Comparison of ENCODE assay signal across 11 cellular contexts in genomic region chr1:111191496-111191895, GRCh38. TPM values are rescaled to one million over a fixed set of nuclear protein-coding genes. Genes with fewer than 3 reads are reported as not detected.
DNase-seq lines count a peak whose midpoint lies in the region; ATAC-seq and TF ChIP-seq lines count a peak whose summit lies in the region.
"Had no signal": no experiment of that assay in that cellular context is flagged by ENCODE, and none has a peak within 500 bp of the region (broad histone marks: within the 10 kb centered on the region; RNA-seq: fewer than 3 reads in every experiment).

No MANE protein-coding gene starts in this region.

- H3K27me3 Mint-ChIP-seq in activated CD4-positive, alpha-beta T cell treated with anti-CD3 and anti-CD28 coated beads for 36 hours, result no peaks in the 10 kb centered on the region
- H3K27me3 Mint-ChIP-seq in activated B cell treated with CpG ODN at 0.5 μM for 24 hours, result no peaks in the 10 kb centered on the region

- DNase-seq in activated CD4-positive, alpha-beta T cell treated with anti-CD3 and anti-CD28 coated beads for 36 hours, result no peak
- no peak for DNase-seq in activated CD4-positive, alpha-beta T cell treated with anti-CD3 and anti-CD28 coated beads, Interleukin-2, amount 50 U/mL, for 1 hour
- DNase-seq in activated B cell treated with CpG ODN at 0.5 μM for 24 hours (no peak), fibroblast of mammary gland (ENCODE audit: low read depth) (peak; percentile 68), stromal cell of bone marrow (ENCODE audit: low read depth) (peak; percentile 58), LoVo (ENCODE audit: low spot score) (no peak)

- TF ChIP-seq CTCF in activated B cell treated with CpG ODN at 0.5 μM for 24 hours (IDR thresholded peaks at IDR 0.05), result no peak
- TF ChIP-seq CTCF in fibroblast of mammary gland (conservative IDR thresholded peaks at IDR 0.05; ENCODE audit: control insufficient read depth, insufficient read depth, low read depth, low read length), result no peak

- POLR2A ChIA-PET in activated CD4-positive, alpha-beta T cell treated with anti-CD3 and anti-CD28 coated beads for 36 hours (lab: Charles Lee), result interaction anchor here (1.5 kb wide), 1 partner anchor 9 kb away, joined by 5 read pairs; the partner anchor contains the start of gene DENND2D
- POLR2A ChIA-PET in activated B cell treated with CpG ODN at 0.5 μM for 24 hours (lab: Charles Lee), result interaction anchor here (0.8 to 4.1 kb wide), 5 partner anchors 12 to 64 kb away, joined by 3 to 37 read pairs (median 22); partner anchors contain the start of genes CEPT1 and DRAM2

- no peak overlapping the region for H3K4me3 Mint-ChIP-seq in activated CD4-positive, alpha-beta T cell treated with anti-CD3 and anti-CD28 coated beads for 36 hours
- no peak overlapping the region for H3K4me3 Mint-ChIP-seq in activated B cell treated with CpG ODN at 0.5 μM for 24 hours
- H3K4me3 Mint-ChIP-seq: nephron had no signal

- intact Hi-C loops in activated CD4-positive, alpha-beta T cell treated with anti-CD3 and anti-CD28 coated beads for 36 hours (cut with DNase I, micrococcal nuclease), result loop anchor here in 1 of 2 experiments (1.0 kb wide), 1 partner anchor 8 kb away; no protein-coding TSS in a partner anchor
- intact Hi-C loops in activated B cell treated with CpG ODN at 0.5 μM for 24 hours (cut with micrococcal nuclease), result no loop called here

- ATAC-seq in activated CD4-positive, alpha-beta T cell treated with anti-CD3 and anti-CD28 coated beads for 36 hours, result no peak
- ATAC-seq in activated B cell treated with CpG ODN at 0.5 μM for 24 hours (ENCODE audit: low read depth) (no peak), GM18498 (IDR thresholded peaks at IDR 0.05; ENCODE audit: unreplicated experiment) (no peak), GM18907 (IDR thresholded peaks at IDR 0.05; ENCODE audit: unreplicated experiment) (no peak)

- peaks cover 99% of the 10 kb centered on the region for H3K4me1 Mint-ChIP-seq in activated CD4-positive, alpha-beta T cell treated with anti-CD3 and anti-CD28 coated beads for 36 hours
- H3K4me1 Mint-ChIP-seq in activated B cell treated with CpG ODN at 0.5 μM for 24 hours, result peaks cover 59% of the 10 kb centered on the region
- H3K4me1 Mint-ChIP-seq: nephron had no signal

- peak overlapping the region; percentile 98 for H3K27ac Mint-ChIP-seq in activated CD4-positive, alpha-beta T cell treated with anti-CD3 and anti-CD28 coated beads for 36 hours
- H3K27ac Mint-ChIP-seq in activated B cell treated with CpG ODN at 0.5 μM for 24 hours, result peak overlapping the region; percentile 89

- H3K9me3 Mint-ChIP-seq in activated CD4-positive, alpha-beta T cell treated with anti-CD3 and anti-CD28 coated beads for 36 hours (ENCODE audit: low read depth), result no peaks in the 10 kb centered on the region
- H3K9me3 Mint-ChIP-seq in activated B cell treated with CpG ODN at 0.5 μM for 24 hours, result no peaks in the 10 kb centered on the region
- H3K9me3 Mint-ChIP-seq: nephron had no signal

- H3K4me3 ChIP-seq in fibroblast of mammary gland (ENCODE audit: control insufficient read depth, low read depth, low read length), result no peak overlapping the region
- H3K4me3 ChIP-seq: A549 had no signal

- peaks cover 100% of the 10 kb centered on the region for H3K36me3 Mint-ChIP-seq in activated CD4-positive, alpha-beta T cell treated with anti-CD3 and anti-CD28 coated beads for 36 hours (ENCODE audit: low read depth)
- peaks cover 95% of the 10 kb centered on the region for H3K36me3 Mint-ChIP-seq in activated B cell treated with CpG ODN at 0.5 μM for 24 hours (ENCODE audit: low read depth)

- CTCF ChIA-PET in activated CD4-positive, alpha-beta T cell treated with anti-CD3 and anti-CD28 coated beads for 36 hours (lab: Charles Lee), result interaction anchor here (0.7 to 1.5 kb wide), 6 partner anchors 10 to 161 kb away, joined by 3 to 6 read pairs (median 3); no protein-coding TSS in a partner anchor
- CTCF ChIA-PET in activated B cell treated with CpG ODN at 0.5 μM for 24 hours (lab: Charles Lee), result interaction anchor here (0.8 to 1.4 kb wide), 3 partner anchors 29 to 577 kb away, joined by 3 to 7 read pairs (median 6); no protein-coding TSS in a partner anchor

RNA-seq across cellular contexts. Expression of gene DENND2D, which starts 8.9 kb away (rescaled TPM):
- total RNA-seq in activated CD4-positive, alpha-beta T cell treated with anti-CD3 and anti-CD28 coated beads for 36 hours, result 100 to 1,000 TPM; 174 to 190 TPM
- 48.9 and 58.6 TPM in 2 replicates for total RNA-seq in activated B cell treated with CpG ODN at 0.5 μM for 24 hours

RNA-seq across cellular contexts. Expression of gene CHI3L2, which starts 36.0 kb away (rescaled TPM):
- total RNA-seq in activated CD4-positive, alpha-beta T cell treated with anti-CD3 and anti-CD28 coated beads for 36 hours, result 10 to 100 TPM; 12.7 TPM
- total RNA-seq in activated B cell treated with CpG ODN at 0.5 μM for 24 hours, result 19.6 and 23.6 TPM in 2 replicates
- total RNA-seq: H1 had no signal

RNA-seq across cellular contexts. Expression of gene CEPT1, which starts 51.5 kb away (rescaled TPM):
- total RNA-seq in activated CD4-positive, alpha-beta T cell treated with anti-CD3 and anti-CD28 coated beads for 36 hours, result 10 to 100 TPM; 34.7 to 49.1 TPM
- total RNA-seq in activated B cell treated with CpG ODN at 0.5 μM for 24 hours, result 74.4 and 87.0 TPM in 2 replicates

RNA-seq across cellular contexts. Expression of gene DRAM2, which starts 51.6 kb away (rescaled TPM):
- 10 to 100 TPM; 30.4 to 34.4 TPM for total RNA-seq in activated CD4-positive, alpha-beta T cell treated with anti-CD3 and anti-CD28 coated beads for 36 hours
- 61.8 and 77.6 TPM in 2 replicates for total RNA-seq in activated B cell treated with CpG ODN at 0.5 μM for 24 hours

Comparison
In these comparisons a context has a peak if more than half of its experiments do, and no peak if none do; other contexts are left out.
1. DNase-seq: peak in fibroblast of mammary gland (single experiment) and stromal cell of bone marrow (single experiment); none in activated CD4-positive, alpha-beta T cell treated with anti-CD3 and anti-CD28 coated beads for 36 hours (single experiment), activated CD4-positive, alpha-beta T cell treated with anti-CD3 and anti-CD28 coated beads, Interleukin-2, amount 50 U/mL, for 1 hour (single experiment), activated B cell treated with CpG ODN at 0.5 μM for 24 hours (single experiment) and LoVo (single experiment).